In the genomic region with DNA sequence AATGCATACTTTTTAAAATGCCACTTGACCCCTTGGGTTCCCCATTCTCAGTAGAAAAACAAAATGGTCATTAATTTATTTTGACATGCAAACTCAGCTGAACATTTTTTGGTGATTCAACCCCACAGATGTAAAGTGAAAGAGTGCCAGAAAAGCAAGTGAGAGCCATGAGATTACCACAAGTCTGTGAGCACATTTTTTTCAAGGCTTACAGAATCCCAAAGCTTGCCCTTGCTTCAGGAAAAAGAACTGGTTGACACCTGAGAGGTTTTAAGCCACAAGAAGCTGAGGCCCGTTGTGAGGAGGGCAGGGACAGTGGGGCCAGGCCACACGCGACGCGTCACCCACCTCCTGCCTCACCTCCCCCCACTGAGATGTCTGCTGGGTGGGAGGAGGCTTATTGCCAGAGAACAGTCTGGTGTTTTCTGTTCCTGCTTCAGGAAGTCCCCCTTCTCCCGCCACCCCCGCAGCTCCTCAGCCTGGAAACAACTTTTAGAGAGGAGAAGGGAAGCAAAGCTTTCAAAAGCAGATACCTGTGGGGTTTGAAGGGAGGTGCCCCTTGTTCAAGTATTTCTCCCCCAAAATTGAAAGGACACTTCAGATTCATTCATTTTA, we compare ENCODE assay signal across 8 cellular contexts.
DNase-seq lines count a peak whose midpoint lies in the region; ATAC-seq and TF ChIP-seq lines count a peak whose summit lies in the region.

No MANE protein-coding gene starts in this region.

- DNase-seq in GM10248 (ENCODE audit: extremely low spot score), result peak; percentile 48
- peak; percentile 89 for DNase-seq in KBM-7
- peak; percentile 91 to 95 for DNase-seq in cardiac fibroblast (ENCODE audit: low read depth in 2 of 2)
- peak; percentile 94 for DNase-seq in mesenchymal stem cell
- peak; percentile 70 to 79 for DNase-seq in aorta
- DNase-seq in NCI-H2171 (lab: John Stamatoyannopoulos, UW), result no peak
- no peak for DNase-seq in SKM-1 treated with dmso at 0.1 percent for 144 hours (lab: John Stamatoyannopoulos, UW; ENCODE audit: unreplicated experiment)

- no peak overlapping the region for H2BK15ac ChIP-seq in mesenchymal stem cell (ENCODE audit: low read depth, poor library complexity, severe bottlenecking)

- H3K27ac ChIP-seq in mesenchymal stem cell (ENCODE audit: low read length, poor library complexity, severe bottlenecking) (peak overlapping the region; percentile 100), aorta (ENCODE audit: low read depth in 1 of 2, low read length in 2 of 2) (peak overlapping the region; percentile 46 to 63)

- peaks cover 9% of the 10 kb centered on the region for H3K9me3 ChIP-seq in mesenchymal stem cell (ENCODE audit: control insufficient read depth, low read length)
- H3K9me3 ChIP-seq in aorta (ENCODE audit: control insufficient read depth, low read length), result no peaks in the 10 kb centered on the region

- in situ Hi-C loops in KBM-7 (cut with MboI; ENCODE audit: low pct_unique_long_range_greater_than_20kb, low sequenced_read_pairs), result no loop called here

- H3K4me2 ChIP-seq in mesenchymal stem cell (ENCODE audit: low read length, poor library complexity, severe bottlenecking), result peak overlapping the region; percentile 74

- H3K9ac ChIP-seq in mesenchymal stem cell (ENCODE audit: low read length), result peak overlapping the region; percentile 93

- WGBS in mesenchymal stem cell, result no CpG with 5 or more reads among the region's 7 CpGs
- 1 to 3% methylated on average over 7 of the region's 7 CpGs for WGBS in aorta, 2 donors

- H3K4ac ChIP-seq in mesenchymal stem cell (ENCODE audit: low read depth in 1 of 2, low read length in 2 of 2), result no peak overlapping the region

- no peak overlapping the region for H3K23ac ChIP-seq in mesenchymal stem cell (ENCODE audit: low read length in 2 of 2)

- H3K27me3 ChIP-seq in mesenchymal stem cell (ENCODE audit: control insufficient read depth in 1 of 2, insufficient read depth in 1 of 2, low read length in 2 of 2), result no peaks in the 10 kb centered on the region
- no peaks in the 10 kb centered on the region for H3K27me3 ChIP-seq in aorta (ENCODE audit: control insufficient read depth in 1 of 2, insufficient read depth in 2 of 2, low read length in 1 of 2)

- peak overlapping the region in 1 of 2 experiments; percentile 83 for H3K14ac ChIP-seq in mesenchymal stem cell (ENCODE audit: low read length in 2 of 2)

- peaks cover 0 to 3% of the 10 kb centered on the region in 2 experiments for H3K36me3 ChIP-seq in mesenchymal stem cell (ENCODE audit: control insufficient read depth in 1 of 2, insufficient read depth in 2 of 2, low read depth in 1 of 2, low read length in 2 of 2)
- no peaks in the 10 kb centered on the region for H3K36me3 ChIP-seq in aorta (ENCODE audit: control insufficient read depth in 1 of 2, insufficient read depth in 2 of 2, low read length in 1 of 2)

- peak overlapping the region; percentile 75 to 89 for H2BK12ac ChIP-seq in mesenchymal stem cell (ENCODE audit: low read length in 2 of 2)

- peak overlapping the region; percentile 97 for H4K8ac ChIP-seq in mesenchymal stem cell (ENCODE audit: low read length)

- H3K4me3 ChIP-seq in cardiac fibroblast (replicated peaks in 1 of 2; ENCODE audit: low read depth in 2 of 2, low read length in 2 of 2), result peak overlapping the region in 1 of 2 donors; percentile 31
- peak overlapping the region in 1 of 2 experiments; percentile 64 for H3K4me3 ChIP-seq in mesenchymal stem cell (ENCODE audit: insufficient read depth in 1 of 2, low read depth in 1 of 2, low read length in 2 of 2)
- no peak overlapping the region for H3K4me3 ChIP-seq in aorta (ENCODE audit: low read length in 2 of 2)

- peak overlapping the region; percentile 97 for H4K91ac ChIP-seq in mesenchymal stem cell (ENCODE audit: low read length)

- TF ChIP-seq CTCF in GM10248 (IDR thresholded peaks at IDR 0.05; ENCODE audit: control extremely low read depth, extremely low read depth, low read depth, missing control alignments) (no peak), cardiac fibroblast (IDR thresholded peaks at IDR 0.05; ENCODE audit: low read depth, low read length) (no peak)

- peaks cover 2% of the 10 kb centered on the region for H3K79me1 ChIP-seq in mesenchymal stem cell (replicated peaks; ENCODE audit: low read length, poor library complexity, severe bottlenecking)

- ATAC-seq in GM21723 (IDR thresholded peaks at IDR 0.05; ENCODE audit: unreplicated experiment) (peak; percentile 69), aorta (ENCODE audit: low FRiP score) (peak; percentile 74)

- POLR2A ChIA-PET in GM10248 (lab: Yijun Ruan, JAX), result interaction anchor here (0.6 to 1.4 kb wide), 6 partner anchors 69 to 800 kb away, joined by 3 to 6 read pairs (median 4); a partner anchor contains a TSS

- H3K18ac ChIP-seq in mesenchymal stem cell (ENCODE audit: low read depth in 1 of 2, low read length in 2 of 2), result peak overlapping the region; percentile 85 to 93

- peak overlapping the region; percentile 82 for H2BK120ac ChIP-seq in mesenchymal stem cell (ENCODE audit: low read depth, low read length)

- H3K4me1 ChIP-seq in mesenchymal stem cell (ENCODE audit: control insufficient read depth, insufficient read depth, low read depth, low read length), result peaks cover 6% of the 10 kb centered on the region
- H3K4me1 ChIP-seq in aorta (ENCODE audit: control insufficient read depth in 1 of 2, insufficient read depth in 2 of 2, low read length in 2 of 2), result no peaks in the 10 kb centered on the region

- no peak overlapping the region for H2AFZ ChIP-seq in mesenchymal stem cell (ENCODE audit: low read depth, low read length)

- peak overlapping the region; percentile 100 for H2BK5ac ChIP-seq in mesenchymal stem cell (ENCODE audit: low read depth, low read length, poor library complexity, severe bottlenecking)

- intact Hi-C loops in aorta (cut with DNase I), result no loop called here

- CTCF ChIA-PET in GM10248 (lab: Yijun Ruan, JAX), result interaction anchor here (0.8 to 1.8 kb wide), 10 partner anchors 24 to 164 kb away, joined by 3 to 6 read pairs (median 3); no protein-coding TSS in a partner anchor

- peak overlapping the region; percentile 93 for H2AK5ac ChIP-seq in mesenchymal stem cell (ENCODE audit: low read length, severe bottlenecking)

Comparison
In these comparisons a context has a peak if more than half of its experiments do, and no peak if none do; other contexts are left out.
1. DNase-seq: peak in GM10248 (single experiment), KBM-7 (single experiment), cardiac fibroblast (2 of 2), mesenchymal stem cell (single experiment) and aorta (2 of 2); none in NCI-H2171 (single experiment) and SKM-1 treated with dmso at 0.1 percent for 144 hours (single experiment).